In genomic region chr17:14595656-14596055, GRCh38 we compare ENCODE assay signal across 1 cellular context.
TF ChIP-seq lines count a peak whose summit lies in the region.

No MANE protein-coding gene starts in this region.

TF ChIP-seq in H1, 55 proteins besides CTCF, POLR2A, EP300 and RAD21 (continued from another document):
- TF ChIP-seq CHD1 (IDR thresholded peaks at IDR 0.05; ENCODE audit: low read depth, low read length) (no peak), JUN (IDR thresholded peaks at IDR 0.05; ENCODE audit: low read depth, low read length) (no peak), HDAC2 (IDR thresholded peaks at IDR 0.05; ENCODE audit: borderline replicate concordance in 1 of 2, low read depth in 2 of 2, low read length in 2 of 2) (no peak), PHF8 (conservative IDR thresholded peaks at IDR 0.05; ENCODE audit: low read depth, low read length) (no peak), TBP (IDR thresholded peaks at IDR 0.05; ENCODE audit: low read depth, low read length) (no peak), USF2 (IDR thresholded peaks at IDR 0.05; ENCODE audit: low read length) (no peak), CBX8 (IDR thresholded peaks at IDR 0.05; ENCODE audit: borderline replicate concordance, low read depth, low read length) (no peak), TCF12 (IDR thresholded peaks at IDR 0.05; ENCODE audit: low read depth, low read length) (no peak), CBX5 (IDR thresholded peaks at IDR 0.05; ENCODE audit: low read depth, low read length) (no peak), GTF2F1 (IDR thresholded peaks at IDR 0.05; ENCODE audit: borderline replicate concordance, low read depth, low read length) (no peak), RNF2 (IDR thresholded peaks at IDR 0.05; ENCODE audit: borderline replicate concordance, low read depth, low read length, missing control alignments, poor library complexity, severe bottlenecking) (no peak), SP2 (IDR thresholded peaks at IDR 0.05; ENCODE audit: low read length) (no peak), KDM1A (IDR thresholded peaks at IDR 0.05; ENCODE audit: borderline replicate concordance, low read length) (no peak)
TF ChIP-seq in H1: peak in this region for 0.
